11 cellular contexts compared by ENCODE assay signal in the genomic region with DNA sequence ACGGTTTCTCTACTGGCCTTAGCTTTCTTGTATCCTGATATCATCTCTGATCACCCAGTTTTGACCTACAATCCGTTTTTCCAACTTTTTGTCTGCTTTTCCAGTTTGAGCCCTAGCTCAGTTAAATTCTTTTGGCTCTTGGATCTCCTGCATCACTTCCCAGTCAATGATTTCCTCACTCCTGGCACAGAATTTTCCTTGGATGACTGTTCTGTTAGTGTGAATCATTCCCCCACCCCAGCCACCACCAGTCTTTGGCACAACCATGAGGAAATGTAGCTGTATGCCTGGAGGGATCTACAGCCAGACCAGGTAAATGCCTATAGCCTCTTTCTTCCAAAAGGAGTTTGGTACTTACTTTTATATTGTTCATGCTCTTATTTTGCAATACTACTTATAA.
DNase-seq lines count a peak whose midpoint lies in the region; FAIRE-seq and TF ChIP-seq lines count a peak whose summit lies in the region.
"Had no signal": no experiment of that assay in that cellular context is flagged by ENCODE, and none has a peak within 500 bp of the region (broad histone marks: within the 10 kb centered on the region; RNA-seq: fewer than 3 reads in every experiment).

No MANE protein-coding gene starts in this region.

- H3K27me3 ChIP-seq in bronchial epithelial cell (ENCODE audit: control insufficient read depth, insufficient read depth, low read length) = no peaks in the 10 kb centered on the region
- H3K27me3 ChIP-seq in kidney epithelial cell (ENCODE audit: control insufficient read depth, insufficient read depth, low read length) = no peaks in the 10 kb centered on the region
- no peaks in the 10 kb centered on the region for H3K27me3 ChIP-seq in testis

- no peak overlapping the region for H3K4me3 Mint-ChIP-seq in endothelial cell (ENCODE audit: unreplicated experiment)
- H3K4me3 Mint-ChIP-seq: dendritic cell treated with granulocyte-macrophage colony-stimulating factor and Interleukin-4, amounts not matched to agents 40 ng/mL and 50 ng/mL, for 4 days; T-helper 1 cell treated with Interleukin-12 subunit alpha and Interleukin-12 subunit beta and Interleukin-4 antibody, amounts not matched to agents 30 μg/mL and 1 μg/mL, for 36 hours had no signal

- no peaks in the 10 kb centered on the region for H3K27me3 Mint-ChIP-seq in endothelial cell (ENCODE audit: unreplicated experiment)
- H3K27me3 Mint-ChIP-seq: dendritic cell treated with granulocyte-macrophage colony-stimulating factor and Interleukin-4, amounts not matched to agents 40 ng/mL and 50 ng/mL, for 4 days had no signal

- 68 to 73% methylated on average over 2 of the region's 2 CpGs for WGBS in testis, 2 donors

- no peaks in the 10 kb centered on the region for H3K9me3 ChIP-seq in testis
- H3K9me3 ChIP-seq: prostate gland had no signal

- no peaks in the 10 kb centered on the region for H3K36me3 Mint-ChIP-seq in endothelial cell (ENCODE audit: low read depth, unreplicated experiment)

- TF ChIP-seq CTCF in bronchial epithelial cell (IDR thresholded peaks at IDR 0.05; ENCODE audit: insufficient read depth, low read length, severe bottlenecking) = no peak
- TF ChIP-seq CTCF in kidney epithelial cell (IDR thresholded peaks at IDR 0.05; ENCODE audit: insufficient read depth, low read length, poor library complexity, severe bottlenecking) = no peak
- TF ChIP-seq CTCF in endothelial cell (IDR thresholded peaks at IDR 0.05; ENCODE audit: unreplicated experiment) = no peak
- no peak for TF ChIP-seq CTCF in testis (IDR thresholded peaks at IDR 0.05)

- intact Hi-C loops in testis (cut with DNase I; ENCODE audit: low total_unique reads) = no loop called here

- H3K4me1 Mint-ChIP-seq in endothelial cell (ENCODE audit: unreplicated experiment) = no peaks in the 10 kb centered on the region

- no peak overlapping the region for H3K27ac Mint-ChIP-seq in endothelial cell (ENCODE audit: unreplicated experiment)
- H3K27ac Mint-ChIP-seq: dendritic cell treated with granulocyte-macrophage colony-stimulating factor and Interleukin-4, amounts not matched to agents 40 ng/mL and 50 ng/mL, for 4 days; T-helper 1 cell treated with Interleukin-12 subunit alpha and Interleukin-12 subunit beta and Interleukin-4 antibody, amounts not matched to agents 30 μg/mL and 1 μg/mL, for 36 hours had no signal

- TF ChIP-seq POLR2A in testis (IDR thresholded peaks at IDR 0.05) = no peak

- peak; percentile 80 for FAIRE-seq in bronchial epithelial cell (lab: Jason Lieb, UNC)
- FAIRE-seq in urothelium cell line (lab: Jason Lieb, UNC) = no peak

- H3K4me3 ChIP-seq in bronchial epithelial cell (ENCODE audit: low read depth, low read length) (no peak overlapping the region), kidney epithelial cell (ENCODE audit: low read depth, low read length) (no peak overlapping the region), testis (no peak overlapping the region)
- H3K4me3 ChIP-seq: prostate gland had no signal

- H3K4me1 ChIP-seq in testis = no peaks in the 10 kb centered on the region
- H3K4me1 ChIP-seq: prostate gland had no signal

- H3K36me3 ChIP-seq in bronchial epithelial cell (ENCODE audit: control insufficient read depth, insufficient read depth, low read length) (no peaks in the 10 kb centered on the region), kidney epithelial cell (ENCODE audit: control insufficient read depth, insufficient read depth, low read length) (no peaks in the 10 kb centered on the region), testis (ENCODE audit: low read depth, missing control alignments) (no peaks in the 10 kb centered on the region)
- H3K36me3 ChIP-seq: prostate gland had no signal

- peak; percentile 88 for DNase-seq in HS-5 (ENCODE audit: low read depth)
- DNase-seq in bronchial epithelial cell (ENCODE audit: low read depth) = peak; percentile 98
- peak; percentile 74 for DNase-seq in kidney epithelial cell (ENCODE audit: low read depth)
- DNase-seq in urothelium cell line (ENCODE audit: low spot score) = peak; percentile 65
- DNase-seq in NCI-H128 (lab: John Stamatoyannopoulos, UW; ENCODE audit: unreplicated experiment) = no peak
- DNase-seq in endothelial cell (ENCODE audit: low spot score) = no peak
- DNase-seq in testis = no peak
- DNase-seq: activated T-cell treated with anti-CD3 and anti-CD28 coated beads, Interleukin-2, amount 50 U/mL, for 1 hour had no signal

- H3K27ac ChIP-seq in testis = no peak overlapping the region
- H3K27ac ChIP-seq: prostate gland had no signal

- H3K9me3 Mint-ChIP-seq in endothelial cell (ENCODE audit: unreplicated experiment) = no peaks in the 10 kb centered on the region
- H3K9me3 Mint-ChIP-seq: T-helper 1 cell treated with Interleukin-12 subunit alpha and Interleukin-12 subunit beta and Interleukin-4 antibody, amounts not matched to agents 30 μg/mL and 1 μg/mL, for 36 hours had no signal

Comparison
In these comparisons a context has a peak if more than half of its experiments do, and no peak if none do; other contexts are left out.
1. DNase-seq: peak in HS-5 (single experiment), bronchial epithelial cell (single experiment), kidney epithelial cell (single experiment) and urothelium cell line (single experiment); none in NCI-H128 (single experiment), endothelial cell (single experiment) and testis (single experiment).